In genomic region chr19:17932485-17933338, GRCh38 we compare ENCODE assay signal across 1 cellular context.
TF ChIP-seq lines count a peak whose summit lies in the region.

CCDC124 (plus strand) TSS chr19:17933015; CDS start chr19:17936421, 3,406 bp downstream.

TF ChIP-seq in HepG2, 621 proteins besides CTCF, POLR2A, EP300 and RAD21 (continued from another document and continues in another):
- TF ChIP-seq PAXIP1 (CRISPR knock-in tag; conservative IDR thresholded peaks at IDR 0.05) (0 out of 2 replicates have a peak, but pooled peaks have one; percentile 22), ERF (CRISPR knock-in tag; IDR thresholded peaks at IDR 0.05) (peak; percentile 62; the same call in 1 of the 2 replicates), ZNF143 (CRISPR knock-in tag; IDR thresholded peaks at IDR 0.05) (peak; percentile 80), ZNF547 (CRISPR knock-in tag; IDR thresholded peaks at IDR 0.05) (peak; percentile 85), SALL2 (CRISPR knock-in tag; IDR thresholded peaks at IDR 0.05) (peak; percentile 90), PAWR (CRISPR knock-in tag; IDR thresholded peaks at IDR 0.05; ENCODE audit: borderline replicate concordance) (no peak), CBFB (CRISPR knock-in tag; IDR thresholded peaks at IDR 0.05) (peak; percentile 59; the same call in 1 of the 2 replicates), POLR2G (IDR thresholded peaks at IDR 0.05; ENCODE audit: low read depth, low read length) (peak; percentile 88), NFE2L2 (IDR thresholded peaks at IDR 0.05; ENCODE audit: low read length) (no peak), PATZ1 (CRISPR knock-in tag; IDR thresholded peaks at IDR 0.05) (peak; percentile 30; the same call in 1 of the 2 replicates), NR2F1 (CRISPR knock-in tag; IDR thresholded peaks at IDR 0.05) (peak in 1 of 2 experiments; percentile 58; a peak in 1 of 4 replicates), NCOA1 (CRISPR knock-in tag; IDR thresholded peaks at IDR 0.05) (no peak), CHD2 (IDR thresholded peaks at IDR 0.05; ENCODE audit: low read depth, low read length) (no peak), RAD51 (IDR thresholded peaks at IDR 0.05; ENCODE audit: borderline replicate concordance) (peak; percentile 40; the same call in 1 of the 2 replicates), JUND (CRISPR knock-in tag; IDR thresholded peaks at IDR 0.05) (no peak), SETDB1 (CRISPR knock-in tag; IDR thresholded peaks at IDR 0.05; ENCODE audit: borderline replicate concordance) (no peak), NR2C2 (CRISPR knock-in tag; IDR thresholded peaks at IDR 0.05; ENCODE audit: borderline replicate concordance) (peak; percentile 84), ZNF710 (CRISPR knock-in tag; IDR thresholded peaks at IDR 0.05; ENCODE audit: borderline replicate concordance) (0 out of 2 replicates have a peak, but pooled peaks have one; percentile 70), ZNF205 (CRISPR knock-in tag; IDR thresholded peaks at IDR 0.05) (peak; percentile 57; the same call in 1 of the 2 replicates), YEATS4 (CRISPR knock-in tag; IDR thresholded peaks at IDR 0.05; ENCODE audit: borderline replicate concordance) (peak; percentile 97), PLRG1 (conservative IDR thresholded peaks at IDR 0.05) (no peak), KDM5A (IDR thresholded peaks at IDR 0.05; ENCODE audit: borderline replicate concordance, low read length) (peak; percentile 93), CSRNP1 (CRISPR knock-in tag; IDR thresholded peaks at IDR 0.05) (no peak), ZNF691 (CRISPR knock-in tag; IDR thresholded peaks at IDR 0.05; ENCODE audit: borderline replicate concordance, low read depth) (peak; percentile 90; the same call in 1 of the 2 replicates), HMGXB3 (CRISPR knock-in tag; IDR thresholded peaks at IDR 0.05; ENCODE audit: borderline replicate concordance) (peak; percentile 68; the same call in 1 of the 2 replicates), ZNF709 (CRISPR knock-in tag; IDR thresholded peaks at IDR 0.05) (0 out of 2 replicates have a peak, but pooled peaks have one; percentile 4), TEAD3 (CRISPR knock-in tag; optimal IDR thresholded peaks at IDR 0.05; ENCODE audit: borderline replicate concordance) (peak; percentile 18), NFYC (CRISPR knock-in tag; IDR thresholded peaks at IDR 0.05) (peak; percentile 31; the same call in 1 of the 2 replicates), ZSCAN30 (CRISPR knock-in tag; IDR thresholded peaks at IDR 0.05) (no peak), ISL2 (CRISPR knock-in tag; IDR thresholded peaks at IDR 0.05) (peak; percentile 51; the same call in 1 of the 2 replicates), LCORL (IDR thresholded peaks at IDR 0.05) (no peak), LCORL (CRISPR knock-in tag; IDR thresholded peaks at IDR 0.05) (no peak; the same call in none of the 2 replicates), ZNF574 (CRISPR knock-in tag; IDR thresholded peaks at IDR 0.05) (peak; percentile 90), ZBTB25 (CRISPR knock-in tag; IDR thresholded peaks at IDR 0.05) (peak; percentile 53; the same call in 1 of the 2 replicates), HDAC1 (CRISPR knock-in tag; IDR thresholded peaks at IDR 0.05) (peak; percentile 82)
